Comparison of ENCODE assay signal across 1 cellular context in genomic region chr5:136188859-136189258, GRCh38.
TF ChIP-seq lines count a peak whose summit lies in the region.

No MANE protein-coding gene starts in this region.

TF ChIP-seq in K562, 482 proteins besides CTCF, POLR2A, EP300 and RAD21 (continued from another document and continues in another):
- TF ChIP-seq HBP1 (CRISPR knock-in tag; IDR thresholded peaks at IDR 0.05), result no peak
- no peak for TF ChIP-seq PHB (CRISPR knock-in tag; IDR thresholded peaks at IDR 0.05)
- TF ChIP-seq, protein P1, sequence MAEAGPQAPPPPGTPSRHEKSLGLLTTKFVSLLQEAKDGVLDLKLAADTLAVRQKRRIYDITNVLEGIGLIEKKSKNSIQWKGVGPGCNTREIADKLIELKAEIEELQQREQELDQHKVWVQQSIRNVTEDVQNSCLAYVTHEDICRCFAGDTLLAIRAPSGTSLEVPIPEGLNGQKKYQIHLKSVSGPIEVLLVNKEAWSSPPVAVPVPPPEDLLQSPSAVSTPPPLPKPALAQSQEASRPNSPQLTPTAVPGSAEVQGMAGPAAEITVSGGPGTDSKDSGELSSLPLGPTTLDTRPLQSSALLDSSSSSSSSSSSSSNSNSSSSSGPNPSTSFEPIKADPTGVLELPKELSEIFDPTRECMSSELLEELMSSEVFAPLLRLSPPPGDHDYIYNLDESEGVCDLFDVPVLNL (CRISPR knock-in tag; IDR thresholded peaks at IDR 0.05; ENCODE audit: low read depth), result no peak
- TF ChIP-seq, protein P2, sequence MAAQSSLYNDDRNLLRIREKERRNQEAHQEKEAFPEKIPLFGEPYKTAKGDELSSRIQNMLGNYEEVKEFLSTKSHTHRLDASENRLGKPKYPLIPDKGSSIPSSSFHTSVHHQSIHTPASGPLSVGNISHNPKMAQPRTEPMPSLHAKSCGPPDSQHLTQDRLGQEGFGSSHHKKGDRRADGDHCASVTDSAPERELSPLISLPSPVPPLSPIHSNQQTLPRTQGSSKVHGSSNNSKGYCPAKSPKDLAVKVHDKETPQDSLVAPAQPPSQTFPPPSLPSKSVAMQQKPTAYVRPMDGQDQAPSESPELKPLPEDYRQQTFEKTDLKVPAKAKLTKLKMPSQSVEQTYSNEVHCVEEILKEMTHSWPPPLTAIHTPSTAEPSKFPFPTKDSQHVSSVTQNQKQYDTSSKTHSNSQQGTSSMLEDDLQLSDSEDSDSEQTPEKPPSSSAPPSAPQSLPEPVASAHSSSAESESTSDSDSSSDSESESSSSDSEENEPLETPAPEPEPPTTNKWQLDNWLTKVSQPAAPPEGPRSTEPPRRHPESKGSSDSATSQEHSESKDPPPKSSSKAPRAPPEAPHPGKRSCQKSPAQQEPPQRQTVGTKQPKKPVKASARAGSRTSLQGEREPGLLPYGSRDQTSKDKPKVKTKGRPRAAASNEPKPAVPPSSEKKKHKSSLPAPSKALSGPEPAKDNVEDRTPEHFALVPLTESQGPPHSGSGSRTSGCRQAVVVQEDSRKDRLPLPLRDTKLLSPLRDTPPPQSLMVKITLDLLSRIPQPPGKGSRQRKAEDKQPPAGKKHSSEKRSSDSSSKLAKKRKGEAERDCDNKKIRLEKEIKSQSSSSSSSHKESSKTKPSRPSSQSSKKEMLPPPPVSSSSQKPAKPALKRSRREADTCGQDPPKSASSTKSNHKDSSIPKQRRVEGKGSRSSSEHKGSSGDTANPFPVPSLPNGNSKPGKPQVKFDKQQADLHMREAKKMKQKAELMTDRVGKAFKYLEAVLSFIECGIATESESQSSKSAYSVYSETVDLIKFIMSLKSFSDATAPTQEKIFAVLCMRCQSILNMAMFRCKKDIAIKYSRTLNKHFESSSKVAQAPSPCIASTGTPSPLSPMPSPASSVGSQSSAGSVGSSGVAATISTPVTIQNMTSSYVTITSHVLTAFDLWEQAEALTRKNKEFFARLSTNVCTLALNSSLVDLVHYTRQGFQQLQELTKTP (IDR thresholded peaks at IDR 0.05; ENCODE audit: low read depth in 1 of 2, partially characterized antibody in 2 of 2), result no peak
- no peak for TF ChIP-seq FOXA3 (CRISPR knock-in tag; conservative IDR thresholded peaks at IDR 0.05 in 1 of 2, IDR thresholded peaks at IDR 0.05 in 1 of 2)
- TF ChIP-seq, protein P3, sequence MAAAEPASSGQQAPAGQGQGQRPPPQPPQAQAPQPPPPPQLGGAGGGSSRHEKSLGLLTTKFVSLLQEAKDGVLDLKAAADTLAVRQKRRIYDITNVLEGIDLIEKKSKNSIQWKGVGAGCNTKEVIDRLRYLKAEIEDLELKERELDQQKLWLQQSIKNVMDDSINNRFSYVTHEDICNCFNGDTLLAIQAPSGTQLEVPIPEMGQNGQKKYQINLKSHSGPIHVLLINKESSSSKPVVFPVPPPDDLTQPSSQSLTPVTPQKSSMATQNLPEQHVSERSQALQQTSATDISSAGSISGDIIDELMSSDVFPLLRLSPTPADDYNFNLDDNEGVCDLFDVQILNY (CRISPR knock-in tag; IDR thresholded peaks at IDR 0.05), result no peak
- no peak for TF ChIP-seq FOXA1 (IDR thresholded peaks at IDR 0.05; ENCODE audit: borderline replicate concordance)
- TF ChIP-seq, protein P4, sequence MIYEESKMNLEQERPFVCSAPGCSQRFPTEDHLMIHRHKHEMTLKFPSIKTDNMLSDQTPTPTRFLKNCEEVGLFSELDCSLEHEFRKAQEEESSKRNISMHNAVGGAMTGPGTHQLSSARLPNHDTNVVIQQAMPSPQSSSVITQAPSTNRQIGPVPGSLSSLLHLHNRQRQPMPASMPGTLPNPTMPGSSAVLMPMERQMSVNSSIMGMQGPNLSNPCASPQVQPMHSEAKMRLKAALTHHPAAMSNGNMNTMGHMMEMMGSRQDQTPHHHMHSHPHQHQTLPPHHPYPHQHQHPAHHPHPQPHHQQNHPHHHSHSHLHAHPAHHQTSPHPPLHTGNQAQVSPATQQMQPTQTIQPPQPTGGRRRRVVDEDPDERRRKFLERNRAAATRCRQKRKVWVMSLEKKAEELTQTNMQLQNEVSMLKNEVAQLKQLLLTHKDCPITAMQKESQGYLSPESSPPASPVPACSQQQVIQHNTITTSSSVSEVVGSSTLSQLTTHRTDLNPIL (CRISPR knock-in tag; IDR thresholded peaks at IDR 0.05), result no peak
- TF ChIP-seq PCBP1 (IDR thresholded peaks at IDR 0.05; ENCODE audit: low read depth, low read length, poor library complexity, severe bottlenecking), result no peak
- no peak for TF ChIP-seq ZBTB11 (CRISPR knock-in tag; IDR thresholded peaks at IDR 0.05)
- no peak for TF ChIP-seq ZBTB26 (CRISPR knock-in tag; IDR thresholded peaks at IDR 0.05)
- no peak for TF ChIP-seq CEBPB (tag; IDR thresholded peaks at IDR 0.05)
- no peak for TF ChIP-seq XRCC4 (IDR thresholded peaks at IDR 0.05; ENCODE audit: extremely low read depth, insufficient read depth, insufficient read length)
- TF ChIP-seq ZBTB12 (CRISPR knock-in tag; IDR thresholded peaks at IDR 0.05), result no peak
- no peak for TF ChIP-seq BDP1 (IDR thresholded peaks at IDR 0.05; ENCODE audit: insufficient read depth, insufficient read length)
- TF ChIP-seq XRCC5 (IDR thresholded peaks at IDR 0.05; ENCODE audit: low read depth, low read length), result no peak
- TF ChIP-seq TARDBP (IDR thresholded peaks at IDR 0.05), result no peak
- no peak for TF ChIP-seq ZBED1 (IDR thresholded peaks at IDR 0.05)
- 0 out of 2 replicates have a peak, but pooled peaks have one; percentile 45 for TF ChIP-seq LEF1 (IDR thresholded peaks at IDR 0.05)
- TF ChIP-seq HMG20A (CRISPR knock-in tag; conservative IDR thresholded peaks at IDR 0.05), result no peak
- no peak for TF ChIP-seq EZH2 (IDR thresholded peaks at IDR 0.05; ENCODE audit: borderline replicate concordance, low read depth, low read length)
- TF ChIP-seq SMARCA5 (IDR thresholded peaks at IDR 0.05), result no peak
- TF ChIP-seq L3MBTL2 (IDR thresholded peaks at IDR 0.05), result peak; percentile 83
- no peak for TF ChIP-seq GABPB2 (CRISPR knock-in tag; conservative IDR thresholded peaks at IDR 0.05)
- TF ChIP-seq ZNF707 (CRISPR knock-in tag; conservative IDR thresholded peaks at IDR 0.05), result no peak
- no peak for TF ChIP-seq NKRF (IDR thresholded peaks at IDR 0.05; ENCODE audit: borderline replicate concordance)
- no peak for TF ChIP-seq HDAC6 (IDR thresholded peaks at IDR 0.05; ENCODE audit: low read depth, low read length)
- no peak for TF ChIP-seq TGIF2 (CRISPR knock-in tag; IDR thresholded peaks at IDR 0.05)
- no peak for TF ChIP-seq MBD2 (IDR thresholded peaks at IDR 0.05; ENCODE audit: borderline replicate concordance, low read depth)
- TF ChIP-seq MCM3 (IDR thresholded peaks at IDR 0.05), result no peak
- TF ChIP-seq, protein P5, sequence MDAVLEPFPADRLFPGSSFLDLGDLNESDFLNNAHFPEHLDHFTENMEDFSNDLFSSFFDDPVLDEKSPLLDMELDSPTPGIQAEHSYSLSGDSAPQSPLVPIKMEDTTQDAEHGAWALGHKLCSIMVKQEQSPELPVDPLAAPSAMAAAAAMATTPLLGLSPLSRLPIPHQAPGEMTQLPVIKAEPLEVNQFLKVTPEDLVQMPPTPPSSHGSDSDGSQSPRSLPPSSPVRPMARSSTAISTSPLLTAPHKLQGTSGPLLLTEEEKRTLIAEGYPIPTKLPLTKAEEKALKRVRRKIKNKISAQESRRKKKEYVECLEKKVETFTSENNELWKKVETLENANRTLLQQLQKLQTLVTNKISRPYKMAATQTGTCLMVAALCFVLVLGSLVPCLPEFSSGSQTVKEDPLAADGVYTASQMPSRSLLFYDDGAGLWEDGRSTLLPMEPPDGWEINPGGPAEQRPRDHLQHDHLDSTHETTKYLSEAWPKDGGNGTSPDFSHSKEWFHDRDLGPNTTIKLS (IDR thresholded peaks at IDR 0.05; ENCODE audit: borderline replicate concordance, low read depth), result no peak
- TF ChIP-seq, protein P6, sequence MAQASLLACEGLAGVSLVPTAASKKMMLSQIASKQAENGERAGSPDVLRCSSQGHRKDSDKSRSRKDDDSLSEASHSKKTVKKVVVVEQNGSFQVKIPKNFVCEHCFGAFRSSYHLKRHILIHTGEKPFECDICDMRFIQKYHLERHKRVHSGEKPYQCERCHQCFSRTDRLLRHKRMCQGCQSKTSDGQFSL (CRISPR knock-in tag; IDR thresholded peaks at IDR 0.05), result no peak
- TF ChIP-seq, protein P6 (tag; IDR thresholded peaks at IDR 0.05), result no peak
- TF ChIP-seq ZNF551 (CRISPR knock-in tag; IDR thresholded peaks at IDR 0.05), result no peak
- peak; percentile 46 for TF ChIP-seq E2F8 (IDR thresholded peaks at IDR 0.05; ENCODE audit: low read depth, partially characterized antibody)
- no peak for TF ChIP-seq OTX1 (CRISPR knock-in tag; IDR thresholded peaks at IDR 0.05)
